Comparison of ENCODE assay signal across 14 cellular contexts in the genomic region with DNA sequence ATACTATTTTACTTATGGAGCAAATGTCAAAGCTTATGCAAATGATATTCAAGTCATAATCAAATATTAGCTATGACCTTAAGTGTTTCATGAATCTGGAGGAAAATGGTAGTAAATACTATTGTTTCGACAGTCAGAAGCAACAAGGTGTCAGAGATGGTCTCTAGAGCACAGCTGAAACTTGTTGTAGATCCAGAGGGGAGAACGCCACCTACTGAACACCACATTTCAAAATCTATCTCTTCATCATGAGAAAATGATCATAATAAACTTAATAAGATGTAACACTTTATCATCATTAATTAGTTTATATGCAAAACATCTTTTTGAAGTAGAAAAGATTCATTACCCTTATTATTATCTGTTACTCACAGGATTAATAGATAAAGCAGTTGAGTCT.
DNase-seq lines count a peak whose midpoint lies in the region; ATAC-seq and TF ChIP-seq lines count a peak whose summit lies in the region.
"Had no signal": no experiment of that assay in that cellular context is flagged by ENCODE, and none has a peak within 500 bp of the region (broad histone marks: within the 10 kb centered on the region; RNA-seq: fewer than 3 reads in every experiment).

No MANE protein-coding gene starts in this region.

- H2AFZ ChIP-seq in H9 (ENCODE audit: low read length): no peak overlapping the region
- H2AFZ ChIP-seq: parathyroid adenoma had no signal

- H3K4me3 Mint-ChIP-seq in H9 (no peak overlapping the region), immature natural killer cell (no peak overlapping the region), HFFc6 (no peak overlapping the region)
- no peak overlapping the region for H3K4me3 Mint-ChIP-seq in activated CD4-positive, alpha-beta memory T cell treated with anti-CD3 and anti-CD28 coated beads, Interleukin-2, amount 10 ng/mL, durations not matched to agents 7 days and 5 days

- H4K5ac ChIP-seq in H9 (ENCODE audit: insufficient read length, low read depth, low read length): no peak overlapping the region

- H3K27ac Mint-ChIP-seq in H9 (no peak overlapping the region), immature natural killer cell (no peak overlapping the region), HFFc6 (no peak overlapping the region)
- H3K27ac Mint-ChIP-seq in activated CD4-positive, alpha-beta memory T cell treated with anti-CD3 and anti-CD28 coated beads, Interleukin-2, amount 10 ng/mL, durations not matched to agents 7 days and 5 days: no peak overlapping the region

- H4K8ac ChIP-seq in H9 (replicated peaks; ENCODE audit: insufficient read length, low read depth, low read length): no peak overlapping the region

- TF ChIP-seq CTCF in heart right ventricle (IDR thresholded peaks at IDR 0.05): peak in 6 of 9 donors; percentile 27 to 48 (median 30)
- TF ChIP-seq CTCF in right atrium auricular region (IDR thresholded peaks at IDR 0.05): peak in 1 of 2 donors; percentile 28
- TF ChIP-seq CTCF in H9 (conservative IDR thresholded peaks at IDR 0.05): 0 out of 3 replicates have a peak, but pooled peaks have one; percentile 24
- no peak for TF ChIP-seq CTCF in HFFc6 (IDR thresholded peaks at IDR 0.05)

- H2BK5ac ChIP-seq in H9 (ENCODE audit: insufficient read length, low read length): no peak overlapping the region

- no peak overlapping the region for H2BK15ac ChIP-seq in H9 (ENCODE audit: low read depth, low read length)

- H3K23ac ChIP-seq in H9 (ENCODE audit: insufficient read length, low read depth, low read length): no peak overlapping the region

- no peaks in the 10 kb centered on the region for H3K4me1 Mint-ChIP-seq in H9
- H3K4me1 Mint-ChIP-seq in activated CD4-positive, alpha-beta memory T cell treated with anti-CD3 and anti-CD28 coated beads, Interleukin-2, amount 10 ng/mL, durations not matched to agents 7 days and 5 days: peaks cover 5% of the 10 kb centered on the region
- no peaks in the 10 kb centered on the region for H3K4me1 Mint-ChIP-seq in immature natural killer cell
- no peaks in the 10 kb centered on the region for H3K4me1 Mint-ChIP-seq in HFFc6 (ENCODE audit: low read depth)

- no peak overlapping the region for H2BK12ac ChIP-seq in H9 (ENCODE audit: insufficient read length, low read depth, low read length)

- H3K27me3 Mint-ChIP-seq in H9 (ENCODE audit: low read depth): peaks cover 20% of the 10 kb centered on the region
- peaks cover 17% of the 10 kb centered on the region for H3K27me3 Mint-ChIP-seq in activated CD4-positive, alpha-beta memory T cell treated with anti-CD3 and anti-CD28 coated beads, Interleukin-2, amount 10 ng/mL, durations not matched to agents 7 days and 5 days
- H3K27me3 Mint-ChIP-seq in immature natural killer cell (ENCODE audit: low read depth in 3 of 3): peaks cover 4 to 7% (median 5%) of the 10 kb centered on the region in 3 donors
- 0 out of 2 replicates have a peak, but pooled peaks cover 1% of the 10 kb centered on the region for H3K27me3 Mint-ChIP-seq in HFFc6 (ENCODE audit: insufficient read depth)

- no peak overlapping the region for H3K4ac ChIP-seq in H9 (ENCODE audit: low read depth, low read length)

- no peak overlapping the region for H3K18ac ChIP-seq in H9 (ENCODE audit: insufficient read length, low read depth, low read length)

- no peak overlapping the region for H3K9ac ChIP-seq in H9 (ENCODE audit: extremely low read depth, insufficient read length, low read length)
- H3K9ac ChIP-seq: BLaER1, parathyroid adenoma had no signal

- POLR2A ChIA-PET in activated CD4-positive, alpha-beta memory T cell treated with anti-CD3 and anti-CD28 coated beads, Interleukin-2, amount 10 ng/mL, durations not matched to agents 7 days and 5 days (lab: Charles Lee): no interaction called here

- H3K36me3 ChIP-seq in heart right ventricle: no peaks in the 10 kb centered on the region
- no peaks in the 10 kb centered on the region for H3K36me3 ChIP-seq in right atrium auricular region
- H3K36me3 ChIP-seq in SJCRH30: no peaks in the 10 kb centered on the region
- H3K36me3 ChIP-seq: adrenal gland, BLaER1 had no signal

- no peak overlapping the region for H2BK20ac ChIP-seq in H9 (ENCODE audit: low read depth, low read length, poor library complexity, severe bottlenecking)

- H3K27ac ChIP-seq in heart right ventricle (no peak overlapping the region), right atrium auricular region (no peak overlapping the region), H9 (ENCODE audit: insufficient read length, low read depth, low read length) (no peak overlapping the region), SJCRH30 (no peak overlapping the region)
- H3K27ac ChIP-seq: adrenal gland, BLaER1, parathyroid adenoma had no signal

- H4K91ac ChIP-seq in H9 (ENCODE audit: insufficient read length, low read depth, low read length): no peak overlapping the region

- ATAC-seq in heart right ventricle: no peak
- no peak for ATAC-seq in GM18511 (IDR thresholded peaks at IDR 0.05; ENCODE audit: unreplicated experiment)

- H3K4me2 ChIP-seq in H9 (ENCODE audit: insufficient read depth, insufficient read length, low read length): no peak overlapping the region
- H3K4me2 ChIP-seq: BLaER1 had no signal

- H3K27me3 ChIP-seq in heart right ventricle (peaks cover 0 to 7% (median 0%) of the 10 kb centered on the region in 7 donors), right atrium auricular region (no peaks in the 10 kb centered on the region), H9 (ENCODE audit: insufficient read depth, low read length) (no peaks in the 10 kb centered on the region), SJCRH30 (no peaks in the 10 kb centered on the region)
- H3K27me3 ChIP-seq: adrenal gland, BLaER1 had no signal

- H3K4me3 ChIP-seq in heart right ventricle (no peak overlapping the region), right atrium auricular region (no peak overlapping the region), SJCRH30 (no peak overlapping the region)
- H3K4me3 ChIP-seq: adrenal gland, BLaER1 had no signal

- H3K79me2 ChIP-seq in H9 (ENCODE audit: insufficient read depth, low read length): no peaks in the 10 kb centered on the region
- H3K79me2 ChIP-seq: parathyroid adenoma had no signal

- H3T11ph ChIP-seq in H9 (ENCODE audit: low read length): no peak overlapping the region

- intact Hi-C loops in heart right ventricle (cut with DNase I): loop anchor here in 3 of 10 donors (5.0 to 10.0 kb wide), 4 partner anchors 418 to 598 kb away; partner anchors contain the start of gene GATA3 (in 2 of the 3)

- H3K79me1 ChIP-seq in H9 (ENCODE audit: insufficient read depth, low read depth, low read length, poor library complexity, severe bottlenecking): no peaks in the 10 kb centered on the region

- H2BK120ac ChIP-seq in H9 (ENCODE audit: low read depth, low read length, poor library complexity, severe bottlenecking): no peak overlapping the region

- H3K23me2 ChIP-seq in H9 (ENCODE audit: insufficient read length, low read depth, low read length, poor library complexity, severe bottlenecking): no peaks in the 10 kb centered on the region

- H3K9me3 ChIP-seq in heart right ventricle (peaks cover 0 to 21% (median 9%) of the 10 kb centered on the region in 11 donors), right atrium auricular region (peaks cover 0 to 12% of the 10 kb centered on the region in 2 donors), H9 (ENCODE audit: control insufficient read depth, low read depth, low read length) (no peaks in the 10 kb centered on the region), SJCRH30 (replicated peaks) (no peaks in the 10 kb centered on the region)
- H3K9me3 ChIP-seq: adrenal gland had no signal

- WGBS in heart right ventricle, 2 donors: 62 to 73% methylated on average over 2 of the region's 2 CpGs
- WGBS in H9 (ENCODE audit: extremely low coverage, insufficient read length, low lambda C conversion rate): no CpG with 5 or more reads among the region's 2 CpGs

- no peak overlapping the region for H2AK5ac ChIP-seq in H9 (ENCODE audit: insufficient read length, low read length)

- H3K14ac ChIP-seq in H9 (ENCODE audit: insufficient read depth, low read length): no peak overlapping the region

- no peaks in the 10 kb centered on the region for H4K20me1 ChIP-seq in H9 (ENCODE audit: control insufficient read depth, insufficient read depth, insufficient read length)
- H4K20me1 ChIP-seq: BLaER1 had no signal

- H3K56ac ChIP-seq in H9 (ENCODE audit: insufficient read length, low read depth, low read length): no peak overlapping the region

- peaks cover 1 to 7% (median 4%) of the 10 kb centered on the region in 3 experiments; a peak in 4 of 7 replicates for H3K36me3 Mint-ChIP-seq in H9 (ENCODE audit: insufficient read depth in 1 of 3, low read depth in 3 of 3)
- peaks cover 3% of the 10 kb centered on the region for H3K36me3 Mint-ChIP-seq in activated CD4-positive, alpha-beta memory T cell treated with anti-CD3 and anti-CD28 coated beads, Interleukin-2, amount 10 ng/mL, durations not matched to agents 7 days and 5 days (ENCODE audit: low read depth)
- H3K36me3 Mint-ChIP-seq in immature natural killer cell: peaks cover 0 to 5% (median 0%) of the 10 kb centered on the region in 3 donors
- no peaks in the 10 kb centered on the region for H3K36me3 Mint-ChIP-seq in HFFc6 (ENCODE audit: low read depth)

- H3K9me3 Mint-ChIP-seq in H9 (peaks cover 11 to 13% of the 10 kb centered on the region in 2 experiments), immature natural killer cell (peaks cover 0 to 5% (median 0%) of the 10 kb centered on the region in 6 donors), HFFc6 (peaks cover 22% of the 10 kb centered on the region)
- H3K9me3 Mint-ChIP-seq in activated CD4-positive, alpha-beta memory T cell treated with anti-CD3 and anti-CD28 coated beads, Interleukin-2, amount 10 ng/mL, durations not matched to agents 7 days and 5 days: peaks cover 6% of the 10 kb centered on the region

- CTCF ChIA-PET in activated CD4-positive, alpha-beta memory T cell treated with anti-CD3 and anti-CD28 coated beads, Interleukin-2, amount 10 ng/mL, durations not matched to agents 7 days and 5 days (lab: Charles Lee): interaction anchor here (0.8 to 1.1 kb wide), 8 partner anchors 70 to 413 kb away, joined by 3 to 4 read pairs (median 3); no protein-coding TSS in a partner anchor

- H3K4me1 ChIP-seq in heart right ventricle (no peaks in the 10 kb centered on the region), right atrium auricular region (no peaks in the 10 kb centered on the region), H9 (ENCODE audit: insufficient read depth, low read length) (no peaks in the 10 kb centered on the region), SJCRH30 (no peaks in the 10 kb centered on the region)
- H3K4me1 ChIP-seq: adrenal gland, BLaER1, parathyroid adenoma had no signal

- DNase-seq in heart right ventricle: no peak
- DNase-seq in right atrium auricular region (ENCODE audit: low spot score): no peak
- no peak for DNase-seq in H9
- DNase-seq in activated CD4-positive, alpha-beta memory T cell treated with anti-CD3 and anti-CD28 coated beads, Interleukin-2, amount 10 ng/mL, durations not matched to agents 7 days and 5 days: peak; percentile 22
- DNase-seq in immature natural killer cell: peak in 2 of 3 donors; percentile 35 to 38
- DNase-seq in SJCRH30: no peak
- DNase-seq in HFFc6: no peak
- DNase-seq: adrenal gland, hypothalamus, mesenchymal stem cell, NCI-H1048 had no signal

Comparison
In these comparisons a context has a peak if more than half of its experiments do, and no peak if none do; other contexts are left out.
1. DNase-seq: peak in activated CD4-positive, alpha-beta memory T cell treated with anti-CD3 and anti-CD28 coated beads, Interleukin-2, amount 10 ng/mL, durations not matched to agents 7 days and 5 days (single experiment) and immature natural killer cell (2 of 3); none in heart right ventricle (0 of 2), right atrium auricular region (single experiment), H9 (single experiment), SJCRH30 (0 of 2) and HFFc6 (single experiment).